16 cellular contexts compared by ENCODE assay signal in genomic region chr3:143586565-143586964, GRCh38.
A peak's percentile ranks its signal among the peaks of the same experiment; 100 is the strongest.
DNase-seq lines count a peak whose midpoint lies in the region; ATAC-seq, FAIRE-seq and TF ChIP-seq lines count a peak whose summit lies in the region.
"Had no signal": no experiment of that assay in that cellular context is flagged by ENCODE, and none has a peak within 500 bp of the region (broad histone marks: within the 10 kb centered on the region; RNA-seq: fewer than 3 reads in every experiment).

No MANE protein-coding gene starts in this region.

- H3K4me1 ChIP-seq in KMS-11 (ENCODE audit: low read depth, poor library complexity, severe bottlenecking) (peaks cover 28% of the 10 kb centered on the region), neural progenitor cell (peaks cover 26% of the 10 kb centered on the region)

- no peak overlapping the region for H3K9ac ChIP-seq in KMS-11
- H3K9ac ChIP-seq in neural progenitor cell = no peak overlapping the region

- peaks cover 7% of the 10 kb centered on the region for H3K27me3 Mint-ChIP-seq in neural progenitor cell (ENCODE audit: insufficient read depth, low read depth)
- H3K27me3 Mint-ChIP-seq in immature natural killer cell (ENCODE audit: low read depth in 3 of 3) = no peaks in the 10 kb centered on the region
- H3K27me3 Mint-ChIP-seq: activated CD4-positive, alpha-beta T cell treated with anti-CD3 and anti-CD28 coated beads for 36 hours; T-helper 17 cell had no signal

- H4K20me1 ChIP-seq in KMS-11 (ENCODE audit: insufficient read depth) (no peaks in the 10 kb centered on the region), neural progenitor cell (ENCODE audit: low read depth) (no peaks in the 10 kb centered on the region)

- H3K36me3 ChIP-seq in KMS-11 (ENCODE audit: insufficient read depth) = no peaks in the 10 kb centered on the region
- no peaks in the 10 kb centered on the region for H3K36me3 ChIP-seq in neural progenitor cell

- peak overlapping the region; percentile 7 for H3K4me3 Mint-ChIP-seq in neural progenitor cell
- no peak overlapping the region for H3K4me3 Mint-ChIP-seq in immature natural killer cell
- H3K4me3 Mint-ChIP-seq: activated CD4-positive, alpha-beta T cell treated with anti-CD3 and anti-CD28 coated beads for 36 hours; T-helper 17 cell had no signal

- TF ChIP-seq CTCF in KMS-11 (conservative IDR thresholded peaks at IDR 0.05; ENCODE audit: low read depth, low read length) = no peak
- no peak for TF ChIP-seq CTCF in neural progenitor cell (IDR thresholded peaks at IDR 0.05)

- no peaks in the 10 kb centered on the region for H3K9me3 ChIP-seq in neural progenitor cell (ENCODE audit: low read depth)

- no peak overlapping the region; the same call in 1 of the 2 replicates for H3K27ac ChIP-seq in KMS-11
- H3K27ac ChIP-seq in neural progenitor cell = no peak overlapping the region
- H3K27ac ChIP-seq: coronary artery had no signal

- H3K27ac Mint-ChIP-seq in neural progenitor cell (no peak overlapping the region), immature natural killer cell (no peak overlapping the region)
- H3K27ac Mint-ChIP-seq: activated CD4-positive, alpha-beta T cell treated with anti-CD3 and anti-CD28 coated beads for 36 hours had no signal

- no peaks in the 10 kb centered on the region for H3K36me3 Mint-ChIP-seq in neural progenitor cell
- peaks cover 7 to 15% (median 8%) of the 10 kb centered on the region in 3 donors for H3K36me3 Mint-ChIP-seq in immature natural killer cell

- DNase-seq in AG20443 (ENCODE audit: low spot score) = peak; percentile 51
- peak; percentile 56 for DNase-seq in cerebellum (ENCODE audit: low spot score)
- peak; percentile 20 for DNase-seq in neural progenitor cell (ENCODE audit: low spot score)
- DNase-seq in HTR-8/SVneo (ENCODE audit: insufficient read length, low spot score) = no peak
- DNase-seq in anterior cingulate cortex (lab: John Stamatoyannopoulos, UW) = no peak
- DNase-seq in immature natural killer cell = no peak
- DNase-seq: DMS 273 treated with DMSO at 0.1 percent for 48 hours; GOT3; left cardiac atrium; NCI-H2081 treated with DMSO at 0.1 percent for 48 hours; stimulated activated CD4-positive, alpha-beta T cell treated with anti-CD3 and anti-CD28 coated beads, Interleukin-15, amount 100 ng/mL, for 24 hours; T-helper 17 cell had no signal

- H2AFZ ChIP-seq in KMS-11 (ENCODE audit: low read depth) (no peak overlapping the region), neural progenitor cell (replicated peaks) (no peak overlapping the region)

- H3F3A ChIP-seq in neural progenitor cell (ENCODE audit: low read depth) = no peaks in the 10 kb centered on the region

- H3K4me1 Mint-ChIP-seq in neural progenitor cell (peaks cover 25% of the 10 kb centered on the region), immature natural killer cell (no peaks in the 10 kb centered on the region)
- H3K4me1 Mint-ChIP-seq: T-helper 17 cell had no signal

- H3K4me3 ChIP-seq in KMS-11 (IDR thresholded peaks at IDR 0.05; ENCODE audit: insufficient read depth, low read depth, low read length) (no peak overlapping the region), neural progenitor cell (no peak overlapping the region)
- H3K4me3 ChIP-seq: coronary artery had no signal

- no peak for FAIRE-seq in HTR-8/SVneo (lab: Jason Lieb, UNC)

- H3K9me3 Mint-ChIP-seq in neural progenitor cell = no peaks in the 10 kb centered on the region
- H3K9me3 Mint-ChIP-seq in immature natural killer cell = no peaks in the 10 kb centered on the region

- H3K79me2 ChIP-seq in KMS-11 (ENCODE audit: insufficient read depth, low read depth) (no peaks in the 10 kb centered on the region), neural progenitor cell (ENCODE audit: low read depth) (no peaks in the 10 kb centered on the region)

- ATAC-seq in GM18511 (IDR thresholded peaks at IDR 0.05; ENCODE audit: unreplicated experiment) = no peak
- ATAC-seq: left cardiac atrium, T-helper 17 cell had no signal

- H3K27me3 ChIP-seq in KMS-11 (ENCODE audit: insufficient read depth, low read depth) (no peaks in the 10 kb centered on the region), neural progenitor cell (no peaks in the 10 kb centered on the region)

- H3K4me2 ChIP-seq in KMS-11 (peak overlapping the region; percentile 46), neural progenitor cell (no peak overlapping the region)

Comparison
In these comparisons a context has a peak if more than half of its experiments do, and no peak if none do; other contexts are left out.
1. DNase-seq: peak in AG20443 (single experiment), cerebellum (single experiment) and neural progenitor cell (single experiment); none in HTR-8/SVneo (single experiment), anterior cingulate cortex (0 of 58) and immature natural killer cell (0 of 3).